In genomic region chr2:171272039-171272438, GRCh38 we compare ENCODE assay signal across 1 cellular context.
TF ChIP-seq lines count a peak whose summit lies in the region.

No MANE protein-coding gene starts in this region.

TF ChIP-seq in HepG2, 621 proteins besides CTCF, POLR2A, EP300 and RAD21 (continued from another document):
- TF ChIP-seq AHDC1 (CRISPR knock-in tag; IDR thresholded peaks at IDR 0.05; ENCODE audit: borderline replicate concordance) (peak; percentile 56; the same call in 1 of the 2 replicates), TBX3 (IDR thresholded peaks at IDR 0.05; ENCODE audit: borderline replicate concordance) (peak; percentile 85; the same call in 1 of the 2 replicates), ATF3 (CRISPR knock-in tag; IDR thresholded peaks at IDR 0.05) (peak; percentile 58; the same call in 1 of the 2 replicates), FOXA3 (CRISPR knock-in tag; IDR thresholded peaks at IDR 0.05) (peak; percentile 72), TBP (CRISPR knock-in tag; IDR thresholded peaks at IDR 0.05) (no peak), TBX2 (CRISPR knock-in tag; IDR thresholded peaks at IDR 0.05; ENCODE audit: borderline replicate concordance) (peak; percentile 71), HMG20A (CRISPR knock-in tag; IDR thresholded peaks at IDR 0.05; ENCODE audit: borderline replicate concordance) (peak; percentile 45; the same call in 1 of the 2 replicates), SOX5 (CRISPR knock-in tag; IDR thresholded peaks at IDR 0.05; ENCODE audit: borderline replicate concordance) (peak; percentile 53; the same call in 1 of the 2 replicates), MXI1 (IDR thresholded peaks at IDR 0.05; ENCODE audit: borderline replicate concordance, low read depth, low read length) (0 out of 3 replicates have a peak, but pooled peaks have one; percentile 15), JUNB (CRISPR knock-in tag; IDR thresholded peaks at IDR 0.05; ENCODE audit: borderline replicate concordance) (peak; percentile 79; the same call in 1 of the 2 replicates), ELF3 (CRISPR knock-in tag; IDR thresholded peaks at IDR 0.05) (0 out of 2 replicates have a peak, but pooled peaks have one; percentile 23), POGZ (CRISPR knock-in tag; IDR thresholded peaks at IDR 0.05) (0 out of 2 replicates have a peak, but pooled peaks have one; percentile 22), ETV5 (CRISPR knock-in tag; IDR thresholded peaks at IDR 0.05; ENCODE audit: borderline replicate concordance) (peak; percentile 30; the same call in 1 of the 2 replicates), JUN (CRISPR knock-in tag; IDR thresholded peaks at IDR 0.05) (peak; percentile 78; the same call in 1 of the 2 replicates), HOMEZ (CRISPR knock-in tag; IDR thresholded peaks at IDR 0.05; ENCODE audit: low read depth) (peak; percentile 37; the same call in 1 of the 2 replicates), CEBPB (IDR thresholded peaks at IDR 0.05; ENCODE audit: borderline replicate concordance, low read depth, low read length) (peak; percentile 87), GATAD2A (CRISPR knock-in tag; IDR thresholded peaks at IDR 0.05) (peak; percentile 61; the same call in 1 of the 2 replicates), RFXAP (CRISPR knock-in tag; IDR thresholded peaks at IDR 0.05; ENCODE audit: borderline replicate concordance) (no peak), LCORL (IDR thresholded peaks at IDR 0.05) (no peak; the same call in 1 of the 2 replicates), LCORL (CRISPR knock-in tag; IDR thresholded peaks at IDR 0.05) (peak; percentile 26; the same call in 1 of the 2 replicates), FOSL2 (CRISPR knock-in tag; IDR thresholded peaks at IDR 0.05) (peak; percentile 97), TEAD3 (CRISPR knock-in tag; optimal IDR thresholded peaks at IDR 0.05; ENCODE audit: borderline replicate concordance) (peak; percentile 79), FOXC1 (CRISPR knock-in tag; IDR thresholded peaks at IDR 0.05; ENCODE audit: borderline replicate concordance) (no peak), ZNF773 (CRISPR knock-in tag; IDR thresholded peaks at IDR 0.05; ENCODE audit: borderline replicate concordance) (no peak), ZNF644 (CRISPR knock-in tag; IDR thresholded peaks at IDR 0.05; ENCODE audit: low read depth) (peak; percentile 96), CEBPG (CRISPR knock-in tag; IDR thresholded peaks at IDR 0.05) (peak; percentile 77), ARID5B (CRISPR knock-in tag; IDR thresholded peaks at IDR 0.05) (peak; percentile 74), FOSL1 (CRISPR knock-in tag; IDR thresholded peaks at IDR 0.05; ENCODE audit: borderline replicate concordance) (peak; percentile 61; the same call in 1 of the 2 replicates), SOX13 (IDR thresholded peaks at IDR 0.05) (no peak), SOX13 (CRISPR knock-in tag; conservative IDR thresholded peaks at IDR 0.05 in 1 of 2, IDR thresholded peaks at IDR 0.05 in 1 of 2) (0 out of 4 replicates have a peak, but pooled peaks of 1 of the 2 experiments have one; percentile 17)
- TF ChIP-seq, protein P1, sequence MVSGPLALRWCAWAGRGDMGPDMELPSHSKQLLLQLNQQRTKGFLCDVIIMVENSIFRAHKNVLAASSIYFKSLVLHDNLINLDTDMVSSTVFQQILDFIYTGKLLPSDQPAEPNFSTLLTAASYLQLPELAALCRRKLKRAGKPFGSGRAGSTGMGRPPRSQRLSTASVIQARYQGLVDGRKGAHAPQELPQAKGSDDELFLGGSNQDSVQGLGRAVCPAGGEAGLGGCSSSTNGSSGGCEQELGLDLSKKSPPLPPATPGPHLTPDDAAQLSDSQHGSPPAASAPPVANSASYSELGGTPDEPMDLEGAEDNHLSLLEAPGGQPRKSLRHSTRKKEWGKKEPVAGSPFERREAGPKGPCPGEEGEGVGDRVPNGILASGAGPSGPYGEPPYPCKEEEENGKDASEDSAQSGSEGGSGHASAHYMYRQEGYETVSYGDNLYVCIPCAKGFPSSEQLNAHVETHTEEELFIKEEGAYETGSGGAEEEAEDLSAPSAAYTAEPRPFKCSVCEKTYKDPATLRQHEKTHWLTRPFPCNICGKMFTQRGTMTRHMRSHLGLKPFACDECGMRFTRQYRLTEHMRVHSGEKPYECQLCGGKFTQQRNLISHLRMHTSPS (CRISPR knock-in tag; IDR thresholded peaks at IDR 0.05; ENCODE audit: low read depth), result peak; percentile 33; the same call in 1 of the 2 replicates
- TF ChIP-seq, protein P2, sequence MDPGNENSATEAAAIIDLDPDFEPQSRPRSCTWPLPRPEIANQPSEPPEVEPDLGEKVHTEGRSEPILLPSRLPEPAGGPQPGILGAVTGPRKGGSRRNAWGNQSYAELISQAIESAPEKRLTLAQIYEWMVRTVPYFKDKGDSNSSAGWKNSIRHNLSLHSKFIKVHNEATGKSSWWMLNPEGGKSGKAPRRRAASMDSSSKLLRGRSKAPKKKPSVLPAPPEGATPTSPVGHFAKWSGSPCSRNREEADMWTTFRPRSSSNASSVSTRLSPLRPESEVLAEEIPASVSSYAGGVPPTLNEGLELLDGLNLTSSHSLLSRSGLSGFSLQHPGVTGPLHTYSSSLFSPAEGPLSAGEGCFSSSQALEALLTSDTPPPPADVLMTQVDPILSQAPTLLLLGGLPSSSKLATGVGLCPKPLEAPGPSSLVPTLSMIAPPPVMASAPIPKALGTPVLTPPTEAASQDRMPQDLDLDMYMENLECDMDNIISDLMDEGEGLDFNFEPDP (CRISPR knock-in tag; conservative IDR thresholded peaks at IDR 0.05), result no peak
TF ChIP-seq in HepG2: peak in this region for 35.
